Comparison of ENCODE assay signal across 17 cellular contexts in the genomic region with DNA sequence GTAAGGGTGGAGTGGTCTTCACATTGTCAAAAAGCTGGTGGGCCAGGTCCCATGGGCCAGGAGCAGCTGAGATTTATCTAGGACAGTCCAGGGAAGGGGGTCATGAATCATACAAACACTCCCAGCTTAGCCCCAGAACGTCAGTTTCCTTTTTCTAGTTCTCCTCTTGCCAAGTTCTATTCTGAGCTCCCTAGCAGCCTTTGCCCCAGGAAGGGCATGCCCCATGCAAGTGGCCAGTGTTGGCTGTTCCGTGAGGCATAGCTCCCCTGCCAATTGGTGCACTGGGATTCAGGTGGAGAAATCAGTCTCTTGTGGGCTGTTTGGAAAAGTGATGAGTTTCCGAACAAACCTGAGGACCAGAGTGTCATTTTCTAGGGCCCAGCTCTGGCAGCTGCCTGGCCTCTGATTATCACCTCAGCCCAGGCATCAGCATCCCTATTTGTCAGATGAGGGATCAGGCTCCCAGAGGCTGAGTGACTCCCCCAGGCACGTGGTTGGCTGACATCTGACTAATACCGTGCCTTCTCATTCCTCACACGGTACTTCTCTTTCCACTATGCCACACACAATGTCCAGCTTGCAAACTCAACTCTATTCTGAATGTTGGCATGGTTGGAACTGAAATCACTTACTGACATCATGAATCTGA. TPM values are rescaled to one million over a fixed set of nuclear protein-coding genes. Genes with fewer than 3 reads are reported as not detected.
DNase-seq lines count a peak whose midpoint lies in the region; ATAC-seq and TF ChIP-seq lines count a peak whose summit lies in the region.
"Had no signal": no experiment of that assay in that cellular context is flagged by ENCODE, and none has a peak within 500 bp of the region (broad histone marks: within the 10 kb centered on the region; RNA-seq: fewer than 3 reads in every experiment).

No MANE protein-coding gene starts in this region.

- no peaks in the 10 kb centered on the region for H3K9me3 Mint-ChIP-seq in activated T-helper 17 cell treated with anti-CD3 and anti-CD28 coated beads, Interleukin-2, amount 50 U/mL, for 72 hours
- peaks cover 0 to 21% (median 9%) of the 10 kb centered on the region in 11 donors for H3K9me3 Mint-ChIP-seq in naive thymus-derived CD4-positive, alpha-beta T cell
- no peaks in the 10 kb centered on the region for H3K9me3 Mint-ChIP-seq in CD4-positive, alpha-beta T cell
- H3K9me3 Mint-ChIP-seq: activated naive CD4-positive, alpha-beta T cell treated with anti-CD3 and anti-CD28 coated beads, Interleukin-2, amount 10 ng/mL, durations not matched to agents 7 days and 5 days; central memory CD8-positive, alpha-beta T cell had no signal

- H3K36me3 ChIP-seq in right atrium auricular region (no peaks in the 10 kb centered on the region), aorta (ENCODE audit: control insufficient read depth in 1 of 2, insufficient read depth in 2 of 2, low read length in 1 of 2) (no peaks in the 10 kb centered on the region), Peyer's patch (peaks cover 0 to 30% (median 0%) of the 10 kb centered on the region in 3 donors)
- H3K36me3 ChIP-seq in naive thymus-derived CD4-positive, alpha-beta T cell (ENCODE audit: control insufficient read depth in 2 of 3, insufficient read depth in 3 of 3, low read length in 3 of 3) = no peaks in the 10 kb centered on the region
- H3K36me3 ChIP-seq: stomach had no signal

- TF ChIP-seq POLR2A in Peyer's patch (IDR thresholded peaks at IDR 0.05) = no peak

- ATAC-seq in activated T-helper 17 cell treated with anti-CD3 and anti-CD28 coated beads, Interleukin-2, amount 50 U/mL, for 72 hours (replicated peaks) = peak; percentile 64
- peak; percentile 45 for ATAC-seq in aorta (ENCODE audit: low FRiP score)
- no peak for ATAC-seq in naive thymus-derived CD4-positive, alpha-beta T cell
- no peak for ATAC-seq in CD4-positive, alpha-beta T cell (ENCODE audit: poor library complexity)

- DNase-seq in stimulated activated CD4-positive, alpha-beta T cell treated with anti-CD3 and anti-CD28 coated beads, Interleukin-1b, Interleukin-23, amount 100 ng/mL, for 48 hours = peak; percentile 16
- DNase-seq in stimulated activated CD4-positive, alpha-beta T cell treated with anti-CD3 and anti-CD28 coated beads, Interleukin-4, amount 100 ng/mL, for 24 hours = no peak
- DNase-seq in right atrium auricular region (ENCODE audit: low spot score) = no peak
- DNase-seq in aorta = peak in 1 of 2 donors; percentile 75
- DNase-seq in naive thymus-derived CD4-positive, alpha-beta T cell = no peak
- no peak for DNase-seq in CD4-positive, alpha-beta T cell
- DNase-seq in Peyer's patch = no peak
- DNase-seq: activated naive CD4-positive, alpha-beta T cell treated with anti-CD3 and anti-CD28 coated beads, Interleukin-2, amount 10 ng/mL, durations not matched to agents 7 days and 5 days; AML-193; H7; NCI-H1436 treated with DMSO at 0.1 percent for 48 hours; NCI-H526; SHP77; stomach had no signal

- H3K27ac Mint-ChIP-seq in activated T-helper 17 cell treated with anti-CD3 and anti-CD28 coated beads, Interleukin-2, amount 50 U/mL, for 72 hours = peak overlapping the region; percentile 29
- no peak overlapping the region for H3K27ac Mint-ChIP-seq in naive thymus-derived CD4-positive, alpha-beta T cell
- H3K27ac Mint-ChIP-seq in CD4-positive, alpha-beta T cell = no peak overlapping the region
- H3K27ac Mint-ChIP-seq: activated naive CD4-positive, alpha-beta T cell treated with anti-CD3 and anti-CD28 coated beads, Interleukin-2, amount 10 ng/mL, durations not matched to agents 7 days and 5 days had no signal

- peaks cover 0 to 11% of the 10 kb centered on the region in 2 donors for H3K4me1 ChIP-seq in right atrium auricular region
- H3K4me1 ChIP-seq in aorta (ENCODE audit: control insufficient read depth in 1 of 2, insufficient read depth in 2 of 2, low read length in 2 of 2) = peaks cover 0 to 3% of the 10 kb centered on the region in 2 donors
- no peaks in the 10 kb centered on the region for H3K4me1 ChIP-seq in naive thymus-derived CD4-positive, alpha-beta T cell (ENCODE audit: control insufficient read depth in 2 of 2, insufficient read depth in 2 of 2, low read length in 2 of 2)
- H3K4me1 ChIP-seq in Peyer's patch = peaks cover 0 to 14% (median under 1%) of the 10 kb centered on the region in 4 donors

- no peaks in the 10 kb centered on the region for H3K4me1 Mint-ChIP-seq in activated T-helper 17 cell treated with anti-CD3 and anti-CD28 coated beads, Interleukin-2, amount 50 U/mL, for 72 hours
- H3K4me1 Mint-ChIP-seq in naive thymus-derived CD4-positive, alpha-beta T cell = peaks cover 0 to 2% (median 0%) of the 10 kb centered on the region in 7 donors
- no peaks in the 10 kb centered on the region for H3K4me1 Mint-ChIP-seq in CD4-positive, alpha-beta T cell (ENCODE audit: low read depth)
- H3K4me1 Mint-ChIP-seq: activated naive CD4-positive, alpha-beta T cell treated with anti-CD3 and anti-CD28 coated beads, Interleukin-2, amount 10 ng/mL, durations not matched to agents 7 days and 5 days; central memory CD8-positive, alpha-beta T cell had no signal

- TF ChIP-seq CTCF in right atrium auricular region (IDR thresholded peaks at IDR 0.05) (no peak), Peyer's patch (IDR thresholded peaks at IDR 0.05) (no peak)
- no peak for TF ChIP-seq CTCF in CD4-positive, alpha-beta T cell (IDR thresholded peaks at IDR 0.05)

- H3K36me3 Mint-ChIP-seq in activated T-helper 17 cell treated with anti-CD3 and anti-CD28 coated beads, Interleukin-2, amount 50 U/mL, for 72 hours (ENCODE audit: low read depth) = no peaks in the 10 kb centered on the region
- peaks cover 0 to 9% (median 0%) of the 10 kb centered on the region in 5 donors for H3K36me3 Mint-ChIP-seq in naive thymus-derived CD4-positive, alpha-beta T cell
- no peaks in the 10 kb centered on the region for H3K36me3 Mint-ChIP-seq in CD4-positive, alpha-beta T cell (ENCODE audit: low read depth)
- H3K36me3 Mint-ChIP-seq: activated naive CD4-positive, alpha-beta T cell treated with anti-CD3 and anti-CD28 coated beads, Interleukin-2, amount 10 ng/mL, durations not matched to agents 7 days and 5 days had no signal

- H3K27ac ChIP-seq in right atrium auricular region = peak overlapping the region; percentile 57 to 61
- peak overlapping the region in 1 of 2 donors; percentile 9 for H3K27ac ChIP-seq in aorta (ENCODE audit: low read depth in 1 of 2, low read length in 2 of 2)
- no peak overlapping the region for H3K27ac ChIP-seq in naive thymus-derived CD4-positive, alpha-beta T cell (ENCODE audit: low read depth, low read length)
- no peak overlapping the region for H3K27ac ChIP-seq in CD4-positive, alpha-beta T cell (ENCODE audit: low read depth, low read length)
- no peak overlapping the region for H3K27ac ChIP-seq in Peyer's patch
- H3K27ac ChIP-seq: epithelial cell of prostate, stomach had no signal

- H3K4me3 Mint-ChIP-seq in activated T-helper 17 cell treated with anti-CD3 and anti-CD28 coated beads, Interleukin-2, amount 50 U/mL, for 72 hours = no peak overlapping the region
- no peak overlapping the region for H3K4me3 Mint-ChIP-seq in naive thymus-derived CD4-positive, alpha-beta T cell
- H3K4me3 Mint-ChIP-seq in CD4-positive, alpha-beta T cell = no peak overlapping the region
- H3K4me3 Mint-ChIP-seq: activated naive CD4-positive, alpha-beta T cell treated with anti-CD3 and anti-CD28 coated beads, Interleukin-2, amount 10 ng/mL, durations not matched to agents 7 days and 5 days; central memory CD8-positive, alpha-beta T cell had no signal

- intact Hi-C loops in aorta (cut with DNase I) = no loop called here
- intact Hi-C loops in naive thymus-derived CD4-positive, alpha-beta T cell (cut with micrococcal nuclease) = no loop called here
- intact Hi-C loops in CD4-positive, alpha-beta T cell (cut with DNase I, micrococcal nuclease) = no loop called here

- peaks cover 3% of the 10 kb centered on the region for H3K27me3 Mint-ChIP-seq in activated T-helper 17 cell treated with anti-CD3 and anti-CD28 coated beads, Interleukin-2, amount 50 U/mL, for 72 hours
- H3K27me3 Mint-ChIP-seq in naive thymus-derived CD4-positive, alpha-beta T cell = peaks cover 0 to 9% (median 0%) of the 10 kb centered on the region in 5 donors
- peaks cover 5% of the 10 kb centered on the region for H3K27me3 Mint-ChIP-seq in CD4-positive, alpha-beta T cell

- H3K9me3 ChIP-seq in right atrium auricular region = peaks cover 0 to 11% of the 10 kb centered on the region in 2 donors
- H3K9me3 ChIP-seq in aorta (ENCODE audit: control insufficient read depth, low read length) = no peaks in the 10 kb centered on the region
- peaks cover 0 to 9% (median 0%) of the 10 kb centered on the region in 3 experiments for H3K9me3 ChIP-seq in naive thymus-derived CD4-positive, alpha-beta T cell (ENCODE audit: control insufficient read depth in 2 of 3, low read length in 3 of 3)
- H3K9me3 ChIP-seq in CD4-positive, alpha-beta T cell (ENCODE audit: control insufficient read depth, low read length) = peaks cover 15% of the 10 kb centered on the region
- no peaks in the 10 kb centered on the region for H3K9me3 ChIP-seq in Peyer's patch

- WGBS in aorta, 2 donors = 21 to 24% methylated on average over 6 of the region's 6 CpGs

- no peaks in the 10 kb centered on the region for H3K27me3 ChIP-seq in right atrium auricular region
- H3K27me3 ChIP-seq in aorta (ENCODE audit: control insufficient read depth in 1 of 2, insufficient read depth in 2 of 2, low read length in 1 of 2) = no peaks in the 10 kb centered on the region
- H3K27me3 ChIP-seq in naive thymus-derived CD4-positive, alpha-beta T cell (ENCODE audit: control insufficient read depth in 2 of 2, insufficient read depth in 2 of 2, low read length in 2 of 2) = no peaks in the 10 kb centered on the region
- no peaks in the 10 kb centered on the region for H3K27me3 ChIP-seq in CD4-positive, alpha-beta T cell (ENCODE audit: control insufficient read depth, insufficient read depth, low read length)
- no peaks in the 10 kb centered on the region for H3K27me3 ChIP-seq in Peyer's patch

- POLR2A ChIA-PET in naive thymus-derived CD4-positive, alpha-beta T cell (lab: Charles Lee) = no interaction called here
- POLR2A ChIA-PET in CD4-positive, alpha-beta T cell (lab: Charles Lee) = no interaction called here

- CTCF ChIA-PET in naive thymus-derived CD4-positive, alpha-beta T cell (lab: Charles Lee) = interaction anchor here (0.6 kb wide), 1 partner anchor 101 kb away, joined by 3 read pairs; no protein-coding TSS in a partner anchor
- CTCF ChIA-PET in CD4-positive, alpha-beta T cell (lab: Charles Lee) = no interaction called here

- H3K4me3 ChIP-seq in right atrium auricular region (no peak overlapping the region), aorta (ENCODE audit: low read length in 2 of 2) (no peak overlapping the region), Peyer's patch (no peak overlapping the region)
- H3K4me3 ChIP-seq in naive thymus-derived CD4-positive, alpha-beta T cell (ENCODE audit: low read length) = no peak overlapping the region
- H3K4me3 ChIP-seq: stomach had no signal

RNA-seq across cellular contexts. Expression of a gene that starts 14.2 kb away (rescaled TPM):
- not detected for total RNA-seq in activated T-helper 17 cell treated with anti-CD3 and anti-CD28 coated beads, Interleukin-2, amount 50 U/mL, for 72 hours
- 100 to 1,000 TPM in 1 of 2 donors, 10 to 100 TPM in 1; 98.7 to 241 TPM for total RNA-seq in right atrium auricular region
- total RNA-seq in aorta = 1 to 10 TPM in 1 of 2 donors, under 1 TPM in 1; 0.78 to 1.9 TPM
- 1 to 10 TPM in 1 of 2 donors, under 1 TPM in 1; 0.59 to 1.1 TPM for polyA plus RNA-seq in aorta
- not detected for total RNA-seq in naive thymus-derived CD4-positive, alpha-beta T cell
- polyA plus RNA-seq in naive thymus-derived CD4-positive, alpha-beta T cell = not detected
- total RNA-seq in CD4-positive, alpha-beta T cell = not detected
- total RNA-seq in Peyer's patch = 10 to 100 TPM; 10.7 to 40.8 (median 24.7) TPM

RNA-seq across cellular contexts. Expression of a gene that starts 16.8 kb away (rescaled TPM):
- total RNA-seq in activated T-helper 17 cell treated with anti-CD3 and anti-CD28 coated beads, Interleukin-2, amount 50 U/mL, for 72 hours = not detected
- total RNA-seq in right atrium auricular region (under 1 TPM; 0.15 to 0.24 TPM), aorta (under 1 TPM; 0.18 to 0.23 TPM), Peyer's patch (10 to 100 TPM in 3 of 4 donors, 1 to 10 TPM in 1; 9.9 to 87.9 (median 74.5) TPM)
- 1 to 10 TPM in 1 of 2 donors, not detected in 1; 2.4 TPM for polyA plus RNA-seq in aorta
- total RNA-seq in naive thymus-derived CD4-positive, alpha-beta T cell = not detected
- not detected for polyA plus RNA-seq in naive thymus-derived CD4-positive, alpha-beta T cell
- not detected for total RNA-seq in CD4-positive, alpha-beta T cell

Comparison
In these comparisons a context has a peak if more than half of its experiments do, and no peak if none do; other contexts are left out.
1. ATAC-seq: peak in activated T-helper 17 cell treated with anti-CD3 and anti-CD28 coated beads, Interleukin-2, amount 50 U/mL, for 72 hours (single experiment) and aorta (single experiment); none in naive thymus-derived CD4-positive, alpha-beta T cell (single experiment) and CD4-positive, alpha-beta T cell (single experiment).
2. H3K27ac ChIP-seq: peak in right atrium auricular region (2 of 2); none in naive thymus-derived CD4-positive, alpha-beta T cell (single experiment), CD4-positive, alpha-beta T cell (single experiment) and Peyer's patch (0 of 4).
3. RNA of a gene that starts 14.2 kb away (total RNA-seq): 98.7 to 241 TPM in right atrium auricular region and 10.7 to 40.8 TPM in Peyer's patch; 0.78 to 1.9 TPM in aorta, not detected in activated T-helper 17 cell treated with anti-CD3 and anti-CD28 coated beads, Interleukin-2, amount 50 U/mL, for 72 hours, not detected in naive thymus-derived CD4-positive, alpha-beta T cell and not detected in CD4-positive, alpha-beta T cell; every median in the first group is over 4 times any median in the second.
4. RNA of a gene that starts 16.8 kb away (total RNA-seq): 9.9 to 87.9 TPM in Peyer's patch; 0.15 to 0.24 TPM in right atrium auricular region, 0.18 to 0.23 TPM in aorta, not detected in CD4-positive, alpha-beta T cell, not detected in activated T-helper 17 cell treated with anti-CD3 and anti-CD28 coated beads, Interleukin-2, amount 50 U/mL, for 72 hours and not detected in naive thymus-derived CD4-positive, alpha-beta T cell; every median in the first group is over 4 times any median in the second.